ENCODE assay signal across 17 cellular contexts in the genomic region with DNA sequence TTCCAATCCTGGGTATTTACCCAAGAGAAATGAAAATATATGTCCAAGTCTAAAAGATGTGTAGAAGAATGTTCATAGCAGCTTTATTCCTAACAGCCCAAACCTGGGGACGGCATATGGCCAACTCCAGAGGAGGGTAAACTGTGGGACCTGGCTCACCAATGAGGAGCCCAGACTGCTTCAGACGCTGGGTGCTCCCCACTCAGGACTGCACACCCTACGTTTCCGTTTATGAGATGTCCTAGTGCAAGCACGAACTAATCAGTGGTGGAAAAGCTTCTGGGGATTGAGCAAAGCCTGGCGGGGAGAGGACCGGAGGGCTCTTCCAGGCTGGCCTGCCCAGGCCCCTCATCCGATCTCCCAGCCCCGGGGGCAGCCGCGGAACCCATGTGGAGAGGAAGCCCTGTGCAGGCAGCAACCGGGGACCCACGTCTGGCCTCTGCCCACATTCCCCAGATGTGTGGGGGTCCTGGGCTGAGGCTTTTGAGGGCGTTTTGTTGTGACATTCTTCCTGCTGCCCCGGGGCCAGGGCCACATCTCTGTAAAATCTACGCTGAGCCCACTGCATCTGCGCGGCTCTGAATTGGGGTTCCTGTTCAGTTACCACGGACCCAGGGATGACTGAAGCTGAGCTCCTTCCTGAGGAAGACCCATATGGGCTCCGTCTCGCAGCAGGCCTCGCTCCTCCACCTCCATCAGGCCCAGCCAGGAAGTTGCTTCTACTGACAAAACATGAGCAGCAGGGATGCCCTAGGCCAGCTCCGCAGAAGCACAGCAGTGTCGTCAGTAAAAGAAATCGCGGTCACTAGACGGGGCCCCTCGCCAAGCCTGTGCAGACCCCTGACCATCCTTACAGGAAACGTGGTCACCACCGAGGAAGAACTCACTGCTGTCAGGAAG.
DNase-seq lines count a peak whose midpoint lies in the region; ATAC-seq and TF ChIP-seq lines count a peak whose summit lies in the region.
"Had no signal": no experiment of that assay in that cellular context is flagged by ENCODE, and none has a peak within 500 bp of the region (broad histone marks: within the 10 kb centered on the region; RNA-seq: fewer than 3 reads in every experiment).

No MANE protein-coding gene starts in this region.

- intact Hi-C loops in activated CD4-positive, alpha-beta memory T cell treated with anti-CD3 and anti-CD28 coated beads for 36 hours (cut with micrococcal nuclease) = no loop called here
- intact Hi-C loops in stomach (cut with DNase I; ENCODE audit: low total_unique reads) = no loop called here

- CTCF ChIA-PET in activated CD4-positive, alpha-beta memory T cell treated with anti-CD3 and anti-CD28 coated beads, Interleukin-2, amount 10 ng/mL, durations not matched to agents 7 days and 5 days (lab: Charles Lee) = no interaction called here
- CTCF ChIA-PET in activated CD4-positive, alpha-beta memory T cell treated with anti-CD3 and anti-CD28 coated beads for 36 hours (lab: Charles Lee) = no interaction called here

- no peak overlapping the region for H3K4me3 Mint-ChIP-seq in activated CD4-positive, alpha-beta memory T cell treated with anti-CD3 and anti-CD28 coated beads, Interleukin-2, amount 10 ng/mL, durations not matched to agents 7 days and 5 days
- no peak overlapping the region for H3K4me3 Mint-ChIP-seq in activated CD4-positive, alpha-beta memory T cell treated with anti-CD3 and anti-CD28 coated beads for 36 hours
- peak overlapping the region; percentile 32 for H3K4me3 Mint-ChIP-seq in T-helper 2 cell treated with Interferon-gamma antibody and Interleukin-4, amounts not matched to agents 5 μg/mL and 100 μg/mL, for 36 hours
- H3K4me3 Mint-ChIP-seq: GM23338 had no signal

- H3K9me3 ChIP-seq in stomach = peaks cover 0 to 9% (median 0%) of the 10 kb centered on the region in 4 donors
- H3K9me3 ChIP-seq: thoracic aorta had no signal

- ATAC-seq in GM18858 (IDR thresholded peaks at IDR 0.05; ENCODE audit: unreplicated experiment) = no peak

- TF ChIP-seq EP300 in stomach (IDR thresholded peaks at IDR 0.05) = no peak

- no peaks in the 10 kb centered on the region for H3K4me1 ChIP-seq in stomach

- H3K36me3 Mint-ChIP-seq in activated CD4-positive, alpha-beta memory T cell treated with anti-CD3 and anti-CD28 coated beads, Interleukin-2, amount 10 ng/mL, durations not matched to agents 7 days and 5 days (ENCODE audit: low read depth) = no peaks in the 10 kb centered on the region
- no peaks in the 10 kb centered on the region for H3K36me3 Mint-ChIP-seq in activated CD4-positive, alpha-beta memory T cell treated with anti-CD3 and anti-CD28 coated beads for 36 hours
- no peaks in the 10 kb centered on the region for H3K36me3 Mint-ChIP-seq in T-helper 2 cell treated with Interferon-gamma antibody and Interleukin-4, amounts not matched to agents 5 μg/mL and 100 μg/mL, for 36 hours (ENCODE audit: low read depth)

- no peak overlapping the region for H3K27ac Mint-ChIP-seq in activated CD4-positive, alpha-beta memory T cell treated with anti-CD3 and anti-CD28 coated beads, Interleukin-2, amount 10 ng/mL, durations not matched to agents 7 days and 5 days
- no peak overlapping the region for H3K27ac Mint-ChIP-seq in activated CD4-positive, alpha-beta memory T cell treated with anti-CD3 and anti-CD28 coated beads for 36 hours
- H3K27ac Mint-ChIP-seq in T-helper 2 cell treated with Interferon-gamma antibody and Interleukin-4, amounts not matched to agents 5 μg/mL and 100 μg/mL, for 36 hours = peak overlapping the region; percentile 84
- H3K27ac Mint-ChIP-seq: GM23338 had no signal

- H3K27me3 Mint-ChIP-seq in activated CD4-positive, alpha-beta memory T cell treated with anti-CD3 and anti-CD28 coated beads, Interleukin-2, amount 10 ng/mL, durations not matched to agents 7 days and 5 days = peaks cover 23% of the 10 kb centered on the region
- H3K27me3 Mint-ChIP-seq in activated CD4-positive, alpha-beta memory T cell treated with anti-CD3 and anti-CD28 coated beads for 36 hours = peaks cover 15% of the 10 kb centered on the region
- H3K27me3 Mint-ChIP-seq in T-helper 2 cell treated with Interferon-gamma antibody and Interleukin-4, amounts not matched to agents 5 μg/mL and 100 μg/mL, for 36 hours (ENCODE audit: low read depth) = peaks cover 24% of the 10 kb centered on the region

- DNase-seq in activated CD4-positive, alpha-beta memory T cell treated with anti-CD3 and anti-CD28 coated beads, Interleukin-2, amount 10 ng/mL, durations not matched to agents 7 days and 5 days = peak; percentile 14
- no peak for DNase-seq in activated CD4-positive, alpha-beta memory T cell treated with anti-CD3 and anti-CD28 coated beads for 36 hours
- DNase-seq in T-helper 2 cell treated with Interferon-gamma antibody and Interleukin-4, amounts not matched to agents 5 μg/mL and 100 μg/mL, for 36 hours (ENCODE audit: low spot score) = no peak
- DNase-seq in islet precursor cell (peak; percentile 50), stomach (peak; percentile 19), SHP77 (lab: John Stamatoyannopoulos, UW) (no peak), nucleus accumbens (lab: John Stamatoyannopoulos, UW) (no peak)
- DNase-seq: activated CD4-positive, CD25-positive, alpha-beta regulatory T cell treated with anti-CD3 and anti-CD28 coated beads, Interleukin-2, amount 50 U/mL, for 72 hours; activated T-cell treated with anti-CD3 and anti-CD28 coated beads, Interleukin-2, amount 50 U/mL, for 1 hour; amniotic stem cell; central memory CD4-positive, alpha-beta T cell; DMS153; NCI-H2029; SHP77 treated with DMSO at 0.1 percent for 48 hours had no signal

- H3K36me3 ChIP-seq in stomach = no peaks in the 10 kb centered on the region
- H3K36me3 ChIP-seq: thoracic aorta had no signal

- H3K4me3 ChIP-seq in stomach = no peak overlapping the region
- H3K4me3 ChIP-seq: GM23338, thoracic aorta had no signal

- no peaks in the 10 kb centered on the region for H3K4me1 Mint-ChIP-seq in activated CD4-positive, alpha-beta memory T cell treated with anti-CD3 and anti-CD28 coated beads, Interleukin-2, amount 10 ng/mL, durations not matched to agents 7 days and 5 days
- H3K4me1 Mint-ChIP-seq in activated CD4-positive, alpha-beta memory T cell treated with anti-CD3 and anti-CD28 coated beads for 36 hours (ENCODE audit: low read depth) = no peaks in the 10 kb centered on the region
- peaks cover 3% of the 10 kb centered on the region for H3K4me1 Mint-ChIP-seq in T-helper 2 cell treated with Interferon-gamma antibody and Interleukin-4, amounts not matched to agents 5 μg/mL and 100 μg/mL, for 36 hours (ENCODE audit: low read depth)

- 83 to 90% (median 88%) methylated on average over 27 to 30 of the region's 30 CpGs for WGBS in stomach, 5 donors

- POLR2A ChIA-PET in activated CD4-positive, alpha-beta memory T cell treated with anti-CD3 and anti-CD28 coated beads, Interleukin-2, amount 10 ng/mL, durations not matched to agents 7 days and 5 days (lab: Charles Lee) = no interaction called here
- POLR2A ChIA-PET in activated CD4-positive, alpha-beta memory T cell treated with anti-CD3 and anti-CD28 coated beads for 36 hours (lab: Charles Lee) = no interaction called here

- peaks cover 7% of the 10 kb centered on the region for H3K9me3 Mint-ChIP-seq in activated CD4-positive, alpha-beta memory T cell treated with anti-CD3 and anti-CD28 coated beads, Interleukin-2, amount 10 ng/mL, durations not matched to agents 7 days and 5 days
- peaks cover 8% of the 10 kb centered on the region for H3K9me3 Mint-ChIP-seq in activated CD4-positive, alpha-beta memory T cell treated with anti-CD3 and anti-CD28 coated beads for 36 hours
- peaks cover 8% of the 10 kb centered on the region for H3K9me3 Mint-ChIP-seq in T-helper 2 cell treated with Interferon-gamma antibody and Interleukin-4, amounts not matched to agents 5 μg/mL and 100 μg/mL, for 36 hours

- TF ChIP-seq CTCF in stomach (IDR thresholded peaks at IDR 0.05) = no peak

- no peak for TF ChIP-seq POLR2A in stomach (IDR thresholded peaks at IDR 0.05)

- no peaks in the 10 kb centered on the region for H3K27me3 ChIP-seq in stomach

- no peak overlapping the region for H3K27ac ChIP-seq in stomach
- H3K27ac ChIP-seq: thoracic aorta had no signal

Comparison
In these comparisons a context has a peak if more than half of its experiments do, and no peak if none do; other contexts are left out.
1. DNase-seq: peak in activated CD4-positive, alpha-beta memory T cell treated with anti-CD3 and anti-CD28 coated beads, Interleukin-2, amount 10 ng/mL, durations not matched to agents 7 days and 5 days (single experiment), islet precursor cell (single experiment) and stomach (single experiment); none in activated CD4-positive, alpha-beta memory T cell treated with anti-CD3 and anti-CD28 coated beads for 36 hours (single experiment), T-helper 2 cell treated with Interferon-gamma antibody and Interleukin-4, amounts not matched to agents 5 μg/mL and 100 μg/mL, for 36 hours (single experiment), SHP77 (0 of 2) and nucleus accumbens (0 of 56).